Comparison of ENCODE assay signal across 22 cellular contexts in genomic region chr2:53484521-53484920, GRCh38.
"Had no signal": no experiment of that assay in that cellular context is flagged by ENCODE, and none has a peak within 500 bp of the region (broad histone marks: within the 10 kb centered on the region; RNA-seq: fewer than 3 reads in every experiment).

No MANE protein-coding gene starts in this region.

- H3K4me3 Mint-ChIP-seq: immature natural killer cell; naive thymus-derived CD8-positive, alpha-beta T cell; nephron; neural crest cell; stimulated activated memory B cell treated with anti-CD40 and anti-IgM and Interleukin-4, amounts not matched to agents 10 μg/mL and 1 μg/mL and 100 μg/mL, for 72 hours; stimulated activated naive CD8-positive, alpha-beta T cell treated with anti-CD3 and anti-CD28 coated beads, Interleukin-15, Interleukin-2, amounts not matched to agents 100 ng/mL and 50 ng/mL, for 24 hours had no signal

- H3K36me3 Mint-ChIP-seq: immature natural killer cell had no signal

- ATAC-seq: heart left ventricle; naive thymus-derived CD8-positive, alpha-beta T cell; pancreas; right cardiac atrium; sciatic nerve; stimulated activated memory B cell treated with anti-CD40 and anti-IgM and Interleukin-4, amounts not matched to agents 10 μg/mL and 1 μg/mL and 100 μg/mL, for 72 hours had no signal

- H3K4me1 Mint-ChIP-seq: immature natural killer cell; naive thymus-derived CD8-positive, alpha-beta T cell; nephron; stimulated activated memory B cell treated with anti-CD40 and anti-IgM and Interleukin-4, amounts not matched to agents 10 μg/mL and 1 μg/mL and 100 μg/mL, for 72 hours had no signal

- DNase-seq: heart left ventricle; hypothalamus; immature natural killer cell; kidney; left ventricle myocardium inferior; midbrain; naive thymus-derived CD8-positive, alpha-beta T cell; nucleus accumbens; pancreas; posterior cingulate gyrus; retina; right cardiac atrium; stimulated activated CD4-positive, alpha-beta T cell treated with anti-CD3 and anti-CD28 coated beads, Interleukin-4, amount 100 ng/mL, for 24 hours; substantia nigra; thyroid gland; transverse colon; upper lobe of left lung had no signal

- H3K27ac Mint-ChIP-seq: immature natural killer cell; naive thymus-derived CD8-positive, alpha-beta T cell; nephron; stimulated activated memory B cell treated with anti-CD40 and anti-IgM and Interleukin-4, amounts not matched to agents 10 μg/mL and 1 μg/mL and 100 μg/mL, for 72 hours; stimulated activated naive CD8-positive, alpha-beta T cell treated with anti-CD3 and anti-CD28 coated beads, Interleukin-15, Interleukin-2, amounts not matched to agents 100 ng/mL and 50 ng/mL, for 24 hours had no signal
